ENCODE assay signal across 8 cellular contexts in the genomic region with DNA sequence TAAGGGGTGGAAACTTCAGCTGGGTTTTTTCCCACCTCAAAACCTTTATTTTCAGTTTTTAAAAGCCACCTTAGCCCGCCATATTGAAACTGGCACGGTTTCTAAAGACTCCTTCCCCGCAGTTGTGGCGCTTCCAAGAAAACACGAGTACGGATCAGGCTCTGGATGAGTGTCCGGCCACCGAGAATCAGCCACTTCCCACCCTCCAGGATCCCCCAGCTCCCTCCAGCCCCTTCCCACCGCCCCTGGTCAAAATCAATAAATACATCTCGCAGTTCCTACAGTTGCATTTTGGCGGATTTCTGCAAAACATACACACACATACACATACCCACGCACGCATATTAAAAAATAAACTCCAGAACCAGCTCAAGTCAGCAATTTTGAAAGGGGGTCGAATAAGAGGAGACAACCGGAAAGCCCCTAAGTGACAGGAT. TPM values are rescaled to one million over a fixed set of nuclear protein-coding genes. Genes with fewer than 3 reads are reported as not detected.
A peak's percentile ranks its signal among the peaks of the same experiment; 100 is the strongest.
DNase-seq lines count a peak whose midpoint lies in the region; ATAC-seq lines count a peak whose summit lies in the region.

No MANE protein-coding gene starts in this region.

- H3K36me3 ChIP-seq in CD4-positive, alpha-beta memory T cell (ENCODE audit: insufficient read depth, low read length), result no peaks in the 10 kb centered on the region
- H3K36me3 ChIP-seq in iPS DF 6.9 (ENCODE audit: control insufficient read depth, insufficient read depth, low read length), result no peaks in the 10 kb centered on the region

- ATAC-seq in HG02763 (IDR thresholded peaks at IDR 0.05; ENCODE audit: unreplicated experiment), result peak; percentile 3

- H3K27me3 ChIP-seq in CD4-positive, alpha-beta memory T cell (ENCODE audit: insufficient read depth, low read length), result no peaks in the 10 kb centered on the region
- peaks cover 19% of the 10 kb centered on the region for H3K27me3 ChIP-seq in iPS DF 6.9 (ENCODE audit: control insufficient read depth, insufficient read depth, low read length)

- no CpG with 5 or more reads among the region's 15 CpGs for WGBS in iPS DF 6.9 (ENCODE audit: insufficient coverage, insufficient read length)

- peak overlapping the region; percentile 42 for H3K27ac ChIP-seq in CD4-positive, alpha-beta memory T cell (ENCODE audit: low read depth, low read length)
- no peak overlapping the region for H3K27ac ChIP-seq in iPS DF 6.9 (ENCODE audit: low read length)

- peak in 3 of 5 donors; percentile 18 to 51 (median 42) for DNase-seq in CD4-positive, alpha-beta memory T cell
- peak; percentile 42 for DNase-seq in activated naive CD4-positive, alpha-beta T cell treated with Interleukin-2 at 50 U/mL for 16 hours
- no peak for DNase-seq in iPS DF 6.9 (ENCODE audit: low read depth, low spot score)
- DNase-seq in stimulated activated CD4-positive, alpha-beta T cell treated with anti-CD3 and anti-CD28 coated beads, Interleukin-2, amount 100 ng/mL, for 24 hours, result peak; percentile 36 to 39
- DNase-seq in NCI-H2107 treated with DMSO at 0.1 percent for 48 hours (lab: John Stamatoyannopoulos, UW; ENCODE audit: unreplicated experiment), result no peak
- DNase-seq in HuH-7 (ENCODE audit: low spot score), result no peak
- DNase-seq in NCI-H2196 (lab: John Stamatoyannopoulos, UW; ENCODE audit: unreplicated experiment), result no peak

- peaks cover 1 to 25% of the 10 kb centered on the region in 2 donors for H3K36me3 Mint-ChIP-seq in CD4-positive, alpha-beta memory T cell

- peak overlapping the region; percentile 77 to 95 (median 90) for H3K27ac Mint-ChIP-seq in CD4-positive, alpha-beta memory T cell

- peak overlapping the region; percentile 83 to 84 for H3K4me3 ChIP-seq in CD4-positive, alpha-beta memory T cell (ENCODE audit: low read length in 2 of 2)
- peak overlapping the region; percentile 49; the same call in 1 of the 2 replicates for H3K4me3 ChIP-seq in iPS DF 6.9 (ENCODE audit: low read length)

- peaks cover 0 to 3% (median 0%) of the 10 kb centered on the region in 8 donors for H3K9me3 Mint-ChIP-seq in CD4-positive, alpha-beta memory T cell

- no peaks in the 10 kb centered on the region for H3K9me3 ChIP-seq in CD4-positive, alpha-beta memory T cell (ENCODE audit: control insufficient read depth in 1 of 2, low read length in 2 of 2)
- H3K9me3 ChIP-seq in iPS DF 6.9 (ENCODE audit: control insufficient read depth, insufficient read depth, low read length), result no peaks in the 10 kb centered on the region

- intact Hi-C loops in CD4-positive, alpha-beta memory T cell (cut with micrococcal nuclease), result loop anchor here (1.0 to 10.0 kb wide), 5 partner anchors 21 to 995 kb away; no protein-coding TSS in a partner anchor

- H3K27me3 Mint-ChIP-seq in CD4-positive, alpha-beta memory T cell, result no peaks in the 10 kb centered on the region

- CTCF ChIA-PET in CD4-positive, alpha-beta memory T cell (lab: Charles Lee; ENCODE audit: partially characterized antibody), result interaction anchor here (0.8 to 6.7 kb wide), 17 partner anchors 10 to 491 kb away, joined by 3 to 93 read pairs (median 4); no protein-coding TSS in a partner anchor

- H3K4me1 Mint-ChIP-seq in CD4-positive, alpha-beta memory T cell, result peaks cover 12 to 74% (median 47%) of the 10 kb centered on the region in 4 donors

- H3K4me3 Mint-ChIP-seq in CD4-positive, alpha-beta memory T cell, result peak overlapping the region; percentile 94 to 100 (median 96)

- POLR2A ChIA-PET in CD4-positive, alpha-beta memory T cell (lab: Charles Lee; ENCODE audit: partially characterized antibody), result interaction anchor here (0.6 to 2.5 kb wide), 8 partner anchors 8 to 979 kb away, joined by 3 to 11 read pairs (median 6); no protein-coding TSS in a partner anchor

- H3K4me1 ChIP-seq in CD4-positive, alpha-beta memory T cell (ENCODE audit: insufficient read depth, low read length), result peaks cover 42% of the 10 kb centered on the region
- H3K4me1 ChIP-seq in iPS DF 6.9 (ENCODE audit: control insufficient read depth, insufficient read depth, low read length), result peaks cover 7% of the 10 kb centered on the region

RNA-seq across cellular contexts. Expression of a gene that starts 1.1 kb away (rescaled TPM):
- total RNA-seq in CD4-positive, alpha-beta memory T cell, result 10 to 100 TPM; 20.0 to 22.3 TPM
- 1 to 10 TPM; 1.7 to 3.3 TPM for polyA plus RNA-seq in CD4-positive, alpha-beta memory T cell

Comparison
In these comparisons a context has a peak if more than half of its experiments do, and no peak if none do; other contexts are left out.
1. DNase-seq: peak in CD4-positive, alpha-beta memory T cell (3 of 5), activated naive CD4-positive, alpha-beta T cell treated with Interleukin-2 at 50 U/mL for 16 hours (single experiment) and stimulated activated CD4-positive, alpha-beta T cell treated with anti-CD3 and anti-CD28 coated beads, Interleukin-2, amount 100 ng/mL, for 24 hours (2 of 2); none in iPS DF 6.9 (single experiment), NCI-H2107 treated with DMSO at 0.1 percent for 48 hours (single experiment), HuH-7 (single experiment) and NCI-H2196 (single experiment).